ENCODE assay signal across 12 cellular contexts in the genomic region with DNA sequence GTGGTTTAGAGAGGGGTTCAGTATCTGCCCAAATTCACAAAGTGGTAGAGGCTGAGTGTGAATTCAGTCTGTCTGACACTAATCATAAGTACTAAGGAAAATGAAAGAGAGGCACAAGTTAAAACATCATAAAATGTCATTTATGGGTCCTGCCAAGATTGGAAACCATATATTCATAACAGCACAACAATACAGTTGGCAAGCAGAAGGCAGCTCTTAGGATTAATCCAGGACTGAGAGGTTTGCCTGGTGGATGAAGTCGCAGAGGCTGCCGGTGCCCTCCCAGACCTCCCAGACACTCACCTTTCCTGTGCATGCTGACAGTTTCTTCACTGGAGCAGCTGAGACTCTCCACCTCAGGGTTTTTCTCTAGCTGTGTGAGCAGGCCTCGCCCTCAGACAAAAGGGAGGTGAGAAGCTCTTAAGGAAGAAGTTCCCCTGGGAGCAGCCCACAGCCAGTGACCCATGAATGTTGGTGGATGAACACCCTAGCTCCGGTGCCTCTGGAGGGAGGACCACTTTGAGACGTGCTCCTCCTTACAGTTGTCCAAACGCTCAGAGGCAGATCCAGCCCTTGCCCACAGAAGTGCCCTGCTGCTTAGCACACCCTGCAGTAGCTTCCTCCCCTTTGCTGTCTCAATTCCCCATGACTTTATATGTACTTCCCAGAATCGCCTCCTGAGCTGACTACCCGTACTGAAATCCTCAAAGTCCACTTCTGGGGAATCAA. TPM values are rescaled to one million over a fixed set of nuclear protein-coding genes. Genes with fewer than 3 reads are reported as not detected.
DNase-seq lines count a peak whose midpoint lies in the region; ATAC-seq and TF ChIP-seq lines count a peak whose summit lies in the region.
"Had no signal": no experiment of that assay in that cellular context is flagged by ENCODE, and none has a peak within 500 bp of the region (broad histone marks: within the 10 kb centered on the region; RNA-seq: fewer than 3 reads in every experiment).

No MANE protein-coding gene starts in this region.

- no peaks in the 10 kb centered on the region for H3K9me3 Mint-ChIP-seq in MCF 10A (ENCODE audit: unreplicated experiment)
- no peaks in the 10 kb centered on the region for H3K9me3 Mint-ChIP-seq in brain
- H3K9me3 Mint-ChIP-seq: effector memory CD8-positive, alpha-beta T cell had no signal

- POLR2A ChIA-PET in MCF 10A (lab: Yijun Ruan, JAX) = interaction anchor here (0.8 to 1.5 kb wide), 4 partner anchors 10 to 72 kb away, joined by 3 read pairs; no protein-coding TSS in a partner anchor

- peaks cover 7% of the 10 kb centered on the region for H3K36me3 Mint-ChIP-seq in MCF 10A (ENCODE audit: insufficient read depth, unreplicated experiment)
- peaks cover 4% of the 10 kb centered on the region for H3K36me3 Mint-ChIP-seq in brain

- H3K36me3 ChIP-seq in breast epithelium = no peaks in the 10 kb centered on the region
- H3K36me3 ChIP-seq in mucosa of descending colon (ENCODE audit: low read depth) = no peaks in the 10 kb centered on the region
- H3K36me3 ChIP-seq in vagina = no peaks in the 10 kb centered on the region

- no TSS peak for BruUV-seq in MCF 10A (replicated peaks; lab: Mats Ljungman, UMichigan)

- H3K4me3 Mint-ChIP-seq in MCF 10A (ENCODE audit: unreplicated experiment) (no peak overlapping the region), brain (no peak overlapping the region)
- H3K4me3 Mint-ChIP-seq: effector memory CD8-positive, alpha-beta T cell had no signal

- peak overlapping the region; percentile 77 for H3K27ac ChIP-seq in breast epithelium
- H3K27ac ChIP-seq in vagina = peak overlapping the region; percentile 50
- H3K27ac ChIP-seq: psoas muscle had no signal

- CTCF ChIA-PET in MCF 10A (lab: Yijun Ruan, JAX) = interaction anchor here (0.7 to 1.4 kb wide), 3 partner anchors 42 to 463 kb away, joined by 3 to 5 read pairs (median 3); partner anchors contain the start of gene MAML2

- H3K4me1 ChIP-seq in breast epithelium (peaks cover 2 to 11% of the 10 kb centered on the region in 2 donors), mucosa of descending colon (ENCODE audit: low read depth) (peaks cover 44% of the 10 kb centered on the region), vagina (peaks cover 56% of the 10 kb centered on the region)

- TF ChIP-seq CTCF in breast epithelium (IDR thresholded peaks at IDR 0.05) = no peak
- no peak for TF ChIP-seq CTCF in MCF 10A (IDR thresholded peaks at IDR 0.05; ENCODE audit: unreplicated experiment)
- no peak for TF ChIP-seq CTCF in brain (conservative IDR thresholded peaks at IDR 0.05)
- TF ChIP-seq CTCF in mucosa of descending colon (IDR thresholded peaks at IDR 0.05) = no peak
- no peak for TF ChIP-seq CTCF in vagina (IDR thresholded peaks at IDR 0.05)

- ATAC-seq in mucosa of descending colon = peak; percentile 69
- no peak for ATAC-seq in HG03442 (IDR thresholded peaks at IDR 0.05; ENCODE audit: unreplicated experiment)
- ATAC-seq: effector memory CD8-positive, alpha-beta T cell; psoas muscle had no signal

- H3K4me1 Mint-ChIP-seq in MCF 10A (ENCODE audit: insufficient read depth, unreplicated experiment) = peaks cover 16% of the 10 kb centered on the region
- peaks cover 50% of the 10 kb centered on the region for H3K4me1 Mint-ChIP-seq in brain

- no peak overlapping the region for H3K27ac Mint-ChIP-seq in MCF 10A (ENCODE audit: low read depth, unreplicated experiment)
- H3K27ac Mint-ChIP-seq in brain = peak overlapping the region in 3 of 5 experiments; percentile 15 to 78 (median 24)

- intact Hi-C loops in breast epithelium (cut with DNase I; ENCODE audit: low total_unique reads) (no loop called here), MCF 10A (cut with micrococcal nuclease) (no loop called here), mucosa of descending colon (cut with DNase I, micrococcal nuclease) (no loop called here), vagina (cut with DNase I) (no loop called here)

- no peak overlapping the region for H3K4me3 ChIP-seq in breast epithelium
- H3K4me3 ChIP-seq in mucosa of descending colon = no peak overlapping the region
- H3K4me3 ChIP-seq in vagina = no peak overlapping the region
- H3K4me3 ChIP-seq: psoas muscle had no signal

- no peaks in the 10 kb centered on the region for H3K9me3 ChIP-seq in breast epithelium
- H3K9me3 ChIP-seq in mucosa of descending colon = no peaks in the 10 kb centered on the region
- H3K9me3 ChIP-seq in vagina = no peaks in the 10 kb centered on the region
- H3K9me3 ChIP-seq: psoas muscle had no signal

- DNase-seq in breast epithelium (ENCODE audit: low spot score in 2 of 2) (no peak), MCF 10A (ENCODE audit: unreplicated experiment) (no peak), mucosa of descending colon (peak in 1 of 3 donors; percentile 52), vagina (ENCODE audit: extremely low spot score in 2 of 2) (no peak), SIG-M5 (lab: John Stamatoyannopoulos, UW) (no peak), H4 (ENCODE audit: low spot score) (no peak)
- DNase-seq: effector memory CD8-positive, alpha-beta T cell; NCI-H2171; OCI-M1; psoas muscle had no signal

- H3K27me3 Mint-ChIP-seq in MCF 10A (ENCODE audit: insufficient read depth, unreplicated experiment) (no peaks in the 10 kb centered on the region), brain (no peaks in the 10 kb centered on the region)
- H3K27me3 Mint-ChIP-seq: effector memory CD8-positive, alpha-beta T cell had no signal

- TF ChIP-seq POLR2A in breast epithelium (IDR thresholded peaks at IDR 0.05) (no peak), vagina (IDR thresholded peaks at IDR 0.05) (no peak)

- no peaks in the 10 kb centered on the region for H3K27me3 ChIP-seq in breast epithelium
- H3K27me3 ChIP-seq in vagina = no peaks in the 10 kb centered on the region

RNA-seq across cellular contexts. Expression of gene MAML2, which starts 43.7 kb away (rescaled TPM):
- total RNA-seq in breast epithelium = 10 to 100 TPM; 45.6 to 82.8 (median 68.2) TPM
- total RNA-seq in MCF 10A (2022) = 5.3 and 8.6 TPM in 2 replicates
- 4.5 TPM for polyA plus RNA-seq in brain (ENCODE audit: insufficient read depth, low read depth, low replicate concordance)
- total RNA-seq in mucosa of descending colon = 10 to 100 TPM; 15.2 to 26.4 (median 15.8) TPM
- 36.3 TPM for total RNA-seq in vagina
- total RNA-seq in H4 (2014; rRNA removed; shearing (Covaris generic)) = 2.3 and 4.3 TPM in 2 replicates
